Comparison of ENCODE assay signal across 13 cellular contexts in genomic region chr12:92297405-92297804, GRCh38.
A peak's percentile ranks its signal among the peaks of the same experiment; 100 is the strongest.
DNase-seq lines count a peak whose midpoint lies in the region; ATAC-seq and TF ChIP-seq lines count a peak whose summit lies in the region.
"Had no signal": no experiment of that assay in that cellular context is flagged by ENCODE, and none has a peak within 500 bp of the region (broad histone marks: within the 10 kb centered on the region; RNA-seq: fewer than 3 reads in every experiment).

No MANE protein-coding gene starts in this region.

- POLR2A ChIA-PET in T-cell (lab: Charles Lee), result interaction anchor here in 1 of 2 donors (0.6 kb wide), 1 partner anchor 128 kb away, joined by 6 read pairs; no protein-coding TSS in a partner anchor

- TF ChIP-seq EP300 in stomach (IDR thresholded peaks at IDR 0.05), result no peak

- H3K4me3 Mint-ChIP-seq in activated CD8-positive, alpha-beta memory T cell treated with anti-CD3 and anti-CD28 coated beads, Interleukin-2, amount 10 ng/mL, durations not matched to agents 7 days and 5 days, result no peak overlapping the region
- peak overlapping the region in 2 of 3 donors; percentile 11 to 47 for H3K4me3 Mint-ChIP-seq in T-cell
- no peak overlapping the region for H3K4me3 Mint-ChIP-seq in glutamatergic neuron (ENCODE audit: unreplicated experiment)
- H3K4me3 Mint-ChIP-seq: nephron had no signal

- peaks cover 15% of the 10 kb centered on the region for H3K4me1 Mint-ChIP-seq in activated CD8-positive, alpha-beta memory T cell treated with anti-CD3 and anti-CD28 coated beads, Interleukin-2, amount 10 ng/mL, durations not matched to agents 7 days and 5 days
- peaks cover 0 to 20% (median 16%) of the 10 kb centered on the region in 3 donors for H3K4me1 Mint-ChIP-seq in T-cell
- H3K4me1 Mint-ChIP-seq in glutamatergic neuron (ENCODE audit: low read depth, unreplicated experiment), result no peaks in the 10 kb centered on the region
- H3K4me1 Mint-ChIP-seq: nephron had no signal

- no peak for ATAC-seq in activated CD8-positive, alpha-beta memory T cell treated with anti-CD3 and anti-CD28 coated beads, Interleukin-2, amount 10 ng/mL, durations not matched to agents 7 days and 5 days
- peak; percentile 24 to 51 (median 35) for ATAC-seq in T-cell (replicated peaks in 1 of 4)
- ATAC-seq: Panc1 had no signal

- H3K9me3 ChIP-seq in stomach, result no peaks in the 10 kb centered on the region
- H3K9me3 ChIP-seq: sigmoid colon had no signal

- CTCF ChIA-PET in activated CD8-positive, alpha-beta memory T cell treated with anti-CD3 and anti-CD28 coated beads, Interleukin-2, amount 10 ng/mL, durations not matched to agents 7 days and 5 days (lab: Charles Lee), result interaction anchor here (1.4 kb wide), 1 partner anchor 111 kb away, joined by 3 read pairs; no protein-coding TSS in a partner anchor
- CTCF ChIA-PET in T-cell (lab: Charles Lee), result interaction anchor here in 1 of 2 donors (0.5 kb wide), 1 partner anchor 298 kb away, joined by 3 read pairs; no protein-coding TSS in a partner anchor

- peaks cover 0 to 5% (median 0%) of the 10 kb centered on the region in 4 donors for H3K4me1 ChIP-seq in stomach
- H3K4me1 ChIP-seq: sigmoid colon had no signal

- H3K4me3 ChIP-seq in stomach, result no peak overlapping the region
- H3K4me3 ChIP-seq: dorsolateral prefrontal cortex, sigmoid colon had no signal

- H3K9me3 Mint-ChIP-seq in activated CD8-positive, alpha-beta memory T cell treated with anti-CD3 and anti-CD28 coated beads, Interleukin-2, amount 10 ng/mL, durations not matched to agents 7 days and 5 days (ENCODE audit: low read depth), result peaks cover 2% of the 10 kb centered on the region
- H3K9me3 Mint-ChIP-seq in T-cell (no peaks in the 10 kb centered on the region), glutamatergic neuron (ENCODE audit: unreplicated experiment) (no peaks in the 10 kb centered on the region)
- H3K9me3 Mint-ChIP-seq: nephron had no signal

- intact Hi-C loops in stomach (cut with DNase I; ENCODE audit: low total_unique reads), result no loop called here

- H3K27ac ChIP-seq in stomach, result peak overlapping the region in 3 of 5 donors; percentile 25 to 59 (median 40)
- H3K27ac ChIP-seq: dorsolateral prefrontal cortex had no signal

- H3K27ac Mint-ChIP-seq in activated CD8-positive, alpha-beta memory T cell treated with anti-CD3 and anti-CD28 coated beads, Interleukin-2, amount 10 ng/mL, durations not matched to agents 7 days and 5 days, result peak overlapping the region; percentile 77
- H3K27ac Mint-ChIP-seq in T-cell, result no peak overlapping the region
- peak overlapping the region; percentile 13 for H3K27ac Mint-ChIP-seq in glutamatergic neuron (ENCODE audit: unreplicated experiment)
- H3K27ac Mint-ChIP-seq: nephron had no signal

- TF ChIP-seq POLR2A in stomach (IDR thresholded peaks at IDR 0.05), result no peak

- no peaks in the 10 kb centered on the region for H3K36me3 ChIP-seq in stomach
- H3K36me3 ChIP-seq: sigmoid colon had no signal

- WGBS in stomach, 5 donors, result 80 to 91% (median 88%) methylated on average over 4 of the region's 4 CpGs

- no peak for TF ChIP-seq CTCF in glutamatergic neuron (IDR thresholded peaks at IDR 0.05; ENCODE audit: partially characterized antibody, unreplicated experiment)
- TF ChIP-seq CTCF in stomach (IDR thresholded peaks at IDR 0.05), result no peak

- H3K27me3 Mint-ChIP-seq in activated CD8-positive, alpha-beta memory T cell treated with anti-CD3 and anti-CD28 coated beads, Interleukin-2, amount 10 ng/mL, durations not matched to agents 7 days and 5 days, result no peaks in the 10 kb centered on the region
- H3K27me3 Mint-ChIP-seq in T-cell, result no peaks in the 10 kb centered on the region
- H3K27me3 Mint-ChIP-seq in glutamatergic neuron (ENCODE audit: unreplicated experiment), result no peaks in the 10 kb centered on the region

- peaks cover 6% of the 10 kb centered on the region for H3K36me3 Mint-ChIP-seq in activated CD8-positive, alpha-beta memory T cell treated with anti-CD3 and anti-CD28 coated beads, Interleukin-2, amount 10 ng/mL, durations not matched to agents 7 days and 5 days
- H3K36me3 Mint-ChIP-seq in T-cell (no peaks in the 10 kb centered on the region), glutamatergic neuron (ENCODE audit: unreplicated experiment) (no peaks in the 10 kb centered on the region)

- DNase-seq in activated CD8-positive, alpha-beta memory T cell treated with anti-CD3 and anti-CD28 coated beads, Interleukin-2, amount 10 ng/mL, durations not matched to agents 7 days and 5 days, result no peak
- DNase-seq in activated CD8-positive, alpha-beta memory T cell treated with anti-CD3 and anti-CD28 coated beads for 24 hours, result no peak
- DNase-seq in T-cell (peak in 1 of 34 experiments; percentile 14), glutamatergic neuron (no peak), stomach (no peak), GM19238 (ENCODE audit: insufficient read length, low spot score) (no peak), 8988T (no peak)
- DNase-seq in effector CD4-positive, alpha-beta T cell, result no peak
- DNase-seq: dorsolateral prefrontal cortex, NCI-H1092 treated with DMSO at 0.1 percent for 48 hours, sigmoid colon had no signal

- no peaks in the 10 kb centered on the region for H3K27me3 ChIP-seq in stomach
- H3K27me3 ChIP-seq: dorsolateral prefrontal cortex, sigmoid colon had no signal

Comparison
In these comparisons a context has a peak if more than half of its experiments do, and no peak if none do; other contexts are left out.
1. H3K27ac Mint-ChIP-seq: peak in activated CD8-positive, alpha-beta memory T cell treated with anti-CD3 and anti-CD28 coated beads, Interleukin-2, amount 10 ng/mL, durations not matched to agents 7 days and 5 days (single experiment) and glutamatergic neuron (single experiment); none in T-cell (0 of 2).
2. H3K4me3 Mint-ChIP-seq: peak in T-cell (2 of 3); none in activated CD8-positive, alpha-beta memory T cell treated with anti-CD3 and anti-CD28 coated beads, Interleukin-2, amount 10 ng/mL, durations not matched to agents 7 days and 5 days (single experiment) and glutamatergic neuron (single experiment).